Comparison of ENCODE assay signal across 14 cellular contexts in genomic region chr14:47675239-47675488, GRCh38. TPM values are rescaled to one million over a fixed set of nuclear protein-coding genes. Genes with fewer than 3 reads are reported as not detected.
A peak's percentile ranks its signal among the peaks of the same experiment; 100 is the strongest.
DNase-seq lines count a peak whose midpoint lies in the region; ATAC-seq, FAIRE-seq and TF ChIP-seq lines count a peak whose summit lies in the region.
"Had no signal": no experiment of that assay in that cellular context is flagged by ENCODE, and none has a peak within 500 bp of the region (broad histone marks: within the 10 kb centered on the region; RNA-seq: fewer than 3 reads in every experiment).

No MANE protein-coding gene starts in this region.

- H3K27me3 Mint-ChIP-seq in osteocyte (ENCODE audit: unreplicated experiment): peaks cover 66% of the 10 kb centered on the region

- ATAC-seq in GM19351 (IDR thresholded peaks at IDR 0.05; ENCODE audit: unreplicated experiment) (no peak), HG03175 (IDR thresholded peaks at IDR 0.05; ENCODE audit: unreplicated experiment) (no peak)

- H3K4me1 ChIP-seq in BLaER1: peaks cover 46% of the 10 kb centered on the region

- H3K4me3 Mint-ChIP-seq in osteocyte (ENCODE audit: unreplicated experiment): peak overlapping the region; percentile 75
- H3K4me3 Mint-ChIP-seq: CD4-positive, CD25-positive, alpha-beta regulatory T cell had no signal

- H3K27ac Mint-ChIP-seq in osteocyte (ENCODE audit: unreplicated experiment): no peak overlapping the region
- H3K27ac Mint-ChIP-seq: CD4-positive, CD25-positive, alpha-beta regulatory T cell had no signal

- H3K36me3 Mint-ChIP-seq in osteocyte (ENCODE audit: unreplicated experiment): no peaks in the 10 kb centered on the region
- H3K36me3 Mint-ChIP-seq: CD4-positive, CD25-positive, alpha-beta regulatory T cell had no signal

- no peaks in the 10 kb centered on the region for H3K36me3 ChIP-seq in BLaER1

- FAIRE-seq in RCC 7860 (lab: Jason Lieb, UNC): no peak
- FAIRE-seq: GM19239, keratinocyte had no signal

- peak overlapping the region; percentile 85 for H3K4me2 ChIP-seq in BLaER1

- H3K27ac ChIP-seq in BLaER1: peak overlapping the region; percentile 63

- TF ChIP-seq CTCF in osteocyte (IDR thresholded peaks at IDR 0.05): no peak

- DNase-seq in RCC 7860 (ENCODE audit: low spot score): peak; percentile 23
- DNase-seq in foreskin melanocyte: peak; percentile 11
- no peak for DNase-seq in osteocyte (ENCODE audit: extremely low spot score, unreplicated experiment)
- DNase-seq in superior temporal gyrus (ENCODE audit: extremely low spot score): no peak
- no peak for DNase-seq in NCI-H446 (lab: John Stamatoyannopoulos, UW)
- DNase-seq: CD4-positive, CD25-positive, alpha-beta regulatory T cell; NK-92 treated with Interleukin-12 subunit alpha and Interleukin-12 subunit beta, amount 100 ng/mL, for 24 hours; stimulated activated CD8-positive, alpha-beta memory T cell treated with anti-CD3 and anti-CD28 coated beads, Interleukin-4, amount 100 ng/mL, for 48 hours; T-helper 1 cell had no signal

- H3K27me3 ChIP-seq in BLaER1: no peaks in the 10 kb centered on the region

- peak overlapping the region; percentile 76 for H3K9ac ChIP-seq in BLaER1

- H3K4me1 Mint-ChIP-seq in osteocyte (ENCODE audit: unreplicated experiment): peaks cover 20% of the 10 kb centered on the region

- no peaks in the 10 kb centered on the region for H3K9me3 Mint-ChIP-seq in osteocyte (ENCODE audit: unreplicated experiment)

- peaks cover 21% of the 10 kb centered on the region; the same call in 1 of the 2 replicates for H4K20me1 ChIP-seq in BLaER1

- H3K9me3 ChIP-seq in BLaER1: no peaks in the 10 kb centered on the region

- peak overlapping the region; percentile 79 for H3K4me3 ChIP-seq in BLaER1

RNA-seq across cellular contexts. Expression of gene MDGA2, which starts 0.2 kb away (rescaled TPM):
- 0.19 and 0.39 TPM in 2 replicates for total RNA-seq in osteocyte
- total RNA-seq: CD4-positive, CD25-positive, alpha-beta regulatory T cell had no signal

Comparison
In these comparisons a context has a peak if more than half of its experiments do, and no peak if none do; other contexts are left out.
1. DNase-seq: peak in RCC 7860 (single experiment) and foreskin melanocyte (single experiment); none in osteocyte (single experiment), superior temporal gyrus (single experiment) and NCI-H446 (0 of 2).